Comparison of ENCODE assay signal across 10 cellular contexts in the genomic region with DNA sequence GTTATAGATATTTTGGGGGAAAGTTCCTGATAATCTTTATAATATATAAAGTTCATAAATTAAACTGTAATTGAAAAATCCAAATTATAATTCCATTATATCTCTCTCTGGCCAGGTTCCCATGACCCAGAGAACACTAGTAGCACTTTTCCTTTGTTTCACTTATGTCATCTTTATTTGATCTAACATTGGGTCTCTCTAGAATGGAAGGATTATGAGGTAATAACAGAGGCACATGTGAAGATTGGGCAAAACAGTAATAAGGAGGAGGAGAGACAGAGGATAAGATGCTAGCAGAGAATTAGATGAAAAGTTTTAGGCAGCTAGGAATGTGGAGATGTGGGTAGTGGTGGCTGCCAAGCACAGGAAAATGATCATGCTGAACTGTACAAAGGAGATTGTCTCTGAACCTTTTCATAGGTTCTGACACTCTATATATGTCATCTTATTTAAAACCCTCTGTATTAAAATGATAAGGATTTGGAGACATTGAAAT. TPM values are rescaled to one million over a fixed set of nuclear protein-coding genes. Genes with fewer than 3 reads are reported as not detected.
DNase-seq lines count a peak whose midpoint lies in the region; ATAC-seq and TF ChIP-seq lines count a peak whose summit lies in the region.
"Had no signal": no experiment of that assay in that cellular context is flagged by ENCODE, and none has a peak within 500 bp of the region (broad histone marks: within the 10 kb centered on the region; RNA-seq: fewer than 3 reads in every experiment).

No MANE protein-coding gene starts in this region.

- peak overlapping the region in 5 of 7 donors; percentile 6 to 81 (median 37) for H3K27ac Mint-ChIP-seq in CD14-positive monocyte
- peak overlapping the region; percentile 86 for H3K27ac Mint-ChIP-seq in activated T-helper 2 cell treated with anti-CD3 and anti-CD28 coated beads, Interferon-gamma antibody, Interleukin-2, Interleukin-4, amounts not matched to agents 10 μg/mL and 5 μg/mL and 100 μg/mL, durations not matched to agents 14 hours and 24 hours and 36 hours

- peaks cover 0 to 2% of the 10 kb centered on the region in 2 donors for H3K36me3 Mint-ChIP-seq in CD14-positive monocyte
- peaks cover 51% of the 10 kb centered on the region for H3K36me3 Mint-ChIP-seq in activated T-helper 2 cell treated with anti-CD3 and anti-CD28 coated beads, Interferon-gamma antibody, Interleukin-2, Interleukin-4, amounts not matched to agents 10 μg/mL and 5 μg/mL and 100 μg/mL, durations not matched to agents 14 hours and 24 hours and 36 hours (ENCODE audit: low read depth)

- no peaks in the 10 kb centered on the region for H3K27me3 Mint-ChIP-seq in CD14-positive monocyte (ENCODE audit: low read depth in 3 of 3)
- H3K27me3 Mint-ChIP-seq in activated T-helper 2 cell treated with anti-CD3 and anti-CD28 coated beads, Interferon-gamma antibody, Interleukin-2, Interleukin-4, amounts not matched to agents 10 μg/mL and 5 μg/mL and 100 μg/mL, durations not matched to agents 14 hours and 24 hours and 36 hours (ENCODE audit: low read depth), result no peaks in the 10 kb centered on the region

- TF ChIP-seq CTCF in CD14-positive monocyte (IDR thresholded peaks at IDR 0.05), result no peak

- peak overlapping the region in 1 of 2 donors; percentile 16 for H3K4me3 Mint-ChIP-seq in CD14-positive monocyte
- H3K4me3 Mint-ChIP-seq in activated T-helper 2 cell treated with anti-CD3 and anti-CD28 coated beads, Interferon-gamma antibody, Interleukin-2, Interleukin-4, amounts not matched to agents 10 μg/mL and 5 μg/mL and 100 μg/mL, durations not matched to agents 14 hours and 24 hours and 36 hours (ENCODE audit: low read depth), result peak overlapping the region; percentile 95

- H3K4me1 Mint-ChIP-seq in CD14-positive monocyte, result peaks cover 59% of the 10 kb centered on the region
- H3K4me1 Mint-ChIP-seq in activated T-helper 2 cell treated with anti-CD3 and anti-CD28 coated beads, Interferon-gamma antibody, Interleukin-2, Interleukin-4, amounts not matched to agents 10 μg/mL and 5 μg/mL and 100 μg/mL, durations not matched to agents 14 hours and 24 hours and 36 hours (ENCODE audit: low read depth), result peaks cover 52% of the 10 kb centered on the region

- no peaks in the 10 kb centered on the region for H3K9me3 Mint-ChIP-seq in CD14-positive monocyte
- no peaks in the 10 kb centered on the region for H3K9me3 Mint-ChIP-seq in activated T-helper 2 cell treated with anti-CD3 and anti-CD28 coated beads, Interferon-gamma antibody, Interleukin-2, Interleukin-4, amounts not matched to agents 10 μg/mL and 5 μg/mL and 100 μg/mL, durations not matched to agents 14 hours and 24 hours and 36 hours

- DNase-seq in CD14-positive monocyte (ENCODE audit: low spot score) (no peak), GM03348 (ENCODE audit: low spot score) (peak; percentile 21), myocyte (ENCODE audit: low read depth) (peak; percentile 13), NCI-H1105 treated with DMSO at 0.1 percent for 48 hours (lab: John Stamatoyannopoulos, UW) (no peak)
- no peak for DNase-seq in activated T-helper 2 cell treated with anti-CD3 and anti-CD28 coated beads, Interferon-gamma antibody, Interleukin-2, Interleukin-4, amounts not matched to agents 10 μg/mL and 5 μg/mL and 100 μg/mL, durations not matched to agents 14 hours and 24 hours and 36 hours (ENCODE audit: low spot score)
- DNase-seq: NCI-H2029 treated with DMSO at 0.1 percent for 48 hours, psoas muscle had no signal

- intact Hi-C loops in CD14-positive monocyte (cut with micrococcal nuclease), result no loop called here
- intact Hi-C loops in activated T-helper 2 cell treated with anti-CD3 and anti-CD28 coated beads, Interferon-gamma antibody, Interleukin-2, Interleukin-4, amounts not matched to agents 10 μg/mL and 5 μg/mL and 100 μg/mL, durations not matched to agents 14 hours and 24 hours and 36 hours (cut with micrococcal nuclease), result no loop called here

- ATAC-seq in GM21528 (IDR thresholded peaks at IDR 0.05; ENCODE audit: low FRiP score, unreplicated experiment) (no peak), GM18861 (IDR thresholded peaks at IDR 0.05; ENCODE audit: unreplicated experiment) (no peak), HG03139 (IDR thresholded peaks at IDR 0.05; ENCODE audit: unreplicated experiment) (no peak)
- ATAC-seq: psoas muscle had no signal

RNA-seq across cellular contexts. Expression of a gene that starts 3.3 kb away (rescaled TPM):
- polyA plus RNA-seq in CD14-positive monocyte, result 1 to 10 TPM; 3.1 to 6.0 TPM
- total RNA-seq in activated T-helper 2 cell treated with anti-CD3 and anti-CD28 coated beads, Interferon-gamma antibody, Interleukin-2, Interleukin-4, amounts not matched to agents 10 μg/mL and 5 μg/mL and 100 μg/mL, durations not matched to agents 14 hours and 24 hours and 36 hours, result 106 and 110 TPM in 2 replicates
- 33.2 and 37.0 TPM in 2 replicates for total RNA-seq in myocyte
- 27.8 TPM for polyA plus RNA-seq in myocyte (2012)

Comparison
In these comparisons a context has a peak if more than half of its experiments do, and no peak if none do; other contexts are left out.
1. DNase-seq: peak in GM03348 (single experiment) and myocyte (single experiment); none in CD14-positive monocyte (single experiment), activated T-helper 2 cell treated with anti-CD3 and anti-CD28 coated beads, Interferon-gamma antibody, Interleukin-2, Interleukin-4, amounts not matched to agents 10 μg/mL and 5 μg/mL and 100 μg/mL, durations not matched to agents 14 hours and 24 hours and 36 hours (single experiment) and NCI-H1105 treated with DMSO at 0.1 percent for 48 hours (single experiment).